ENCODE assay signal across 10 cellular contexts in the genomic region with DNA sequence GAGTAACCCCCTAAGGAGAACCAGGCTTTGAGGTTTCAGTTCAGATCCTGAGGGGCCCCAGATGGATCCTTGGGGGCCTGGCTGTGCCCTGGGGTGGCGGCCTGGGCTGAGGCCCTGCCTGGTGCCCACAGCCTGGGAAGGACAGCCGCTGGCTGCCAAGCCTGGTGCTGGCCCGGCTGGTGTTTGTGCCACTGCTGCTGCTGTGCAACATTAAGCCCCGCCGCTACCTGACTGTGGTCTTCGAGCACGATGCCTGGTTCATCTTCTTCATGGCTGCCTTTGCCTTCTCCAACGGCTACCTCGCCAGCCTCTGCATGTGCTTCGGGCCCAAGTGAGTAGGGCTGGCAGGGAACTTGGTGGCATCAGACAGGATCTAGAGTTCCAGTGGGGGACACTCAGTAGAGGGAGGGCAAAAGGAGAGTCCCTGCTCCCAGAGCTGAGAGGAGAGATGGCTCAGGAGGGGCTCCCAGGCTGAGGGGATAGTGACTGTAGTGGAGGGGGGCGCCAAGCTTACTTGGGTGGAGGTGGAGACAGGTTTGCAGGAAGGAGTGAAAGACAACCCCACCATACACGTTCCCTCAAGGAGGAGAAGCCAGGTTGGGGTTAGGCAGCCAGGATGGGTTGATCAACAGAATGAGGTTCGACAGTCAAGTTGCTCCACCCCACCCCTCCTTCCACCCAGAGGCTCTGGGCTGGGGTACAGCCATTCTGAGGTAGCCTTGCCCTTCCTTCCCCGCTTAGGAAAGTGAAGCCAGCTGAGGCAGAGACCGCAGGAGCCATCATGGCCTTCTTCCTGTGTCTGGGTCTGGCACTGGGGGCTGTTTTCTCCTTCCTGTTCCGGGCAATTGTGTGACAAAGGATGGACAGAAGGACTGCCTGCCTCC. TPM values are rescaled to one million over a fixed set of nuclear protein-coding genes. Genes with fewer than 3 reads are reported as not detected.
A peak's percentile ranks its signal among the peaks of the same experiment; 100 is the strongest.
DNase-seq lines count a peak whose midpoint lies in the region; ATAC-seq and TF ChIP-seq lines count a peak whose summit lies in the region.
"Had no signal": no experiment of that assay in that cellular context is flagged by ENCODE, and none has a peak within 500 bp of the region (broad histone marks: within the 10 kb centered on the region; RNA-seq: fewer than 3 reads in every experiment).

No MANE protein-coding gene starts in this region.

- no CpG with 5 or more reads among the region's 16 CpGs for WGBS in neuronal stem cell (ENCODE audit: extremely low coverage in 2 of 2, insufficient read length in 2 of 2, insufficient replicate concordance in 1 of 2), 2 donors
- 68 to 87% (median 81%) methylated on average over 15 to 16 of the region's 16 CpGs for WGBS in spleen, 5 donors

- TF ChIP-seq POLR2A in uterus (IDR thresholded peaks at IDR 0.05) (no peak), spleen (IDR thresholded peaks at IDR 0.05) (no peak)

- H2BK5ac ChIP-seq in neuronal stem cell (ENCODE audit: low read length) = no peak overlapping the region

- H4K91ac ChIP-seq in neuronal stem cell (ENCODE audit: low read depth, low read length, poor library complexity) = no peak overlapping the region

- H3K36me3 Mint-ChIP-seq in central memory CD8-positive, alpha-beta T cell (ENCODE audit: insufficient read depth) = peaks cover 8% of the 10 kb centered on the region
- H3K36me3 Mint-ChIP-seq: mesothelial cell of epicardium had no signal

- H2AFZ ChIP-seq in neuronal stem cell (ENCODE audit: low read length) = no peak overlapping the region

- H3K4me1 ChIP-seq in left ventricle myocardium inferior (peaks cover 95% of the 10 kb centered on the region), neuronal stem cell (ENCODE audit: control insufficient read depth in 2 of 2, insufficient read depth in 1 of 2, low read depth in 1 of 2, low read length in 2 of 2) (peaks cover 5 to 11% of the 10 kb centered on the region in 2 donors), uterus (peaks cover 16 to 35% of the 10 kb centered on the region in 2 donors), spleen (peaks cover 4 to 68% (median 26%) of the 10 kb centered on the region in 6 donors)

- H3K14ac ChIP-seq in neuronal stem cell (ENCODE audit: low read length) = no peak overlapping the region

- H2BK12ac ChIP-seq in neuronal stem cell (ENCODE audit: low read length) = no peak overlapping the region

- H3K27ac ChIP-seq in left ventricle myocardium inferior (replicated peaks) = peak overlapping the region; percentile 98
- H3K27ac ChIP-seq in neuronal stem cell (replicated peaks; ENCODE audit: low read length) = no peak overlapping the region
- peak overlapping the region; percentile 97 to 99 for H3K27ac ChIP-seq in uterus
- H3K27ac ChIP-seq in spleen = peak overlapping the region in 2 of 8 donors; percentile 4 to 61

- no peaks in the 10 kb centered on the region for H3K79me1 ChIP-seq in neuronal stem cell (ENCODE audit: low read depth, low read length)

- TF ChIP-seq CTCF in left ventricle myocardium inferior (IDR thresholded peaks at IDR 0.05; ENCODE audit: borderline replicate concordance) (no peak), uterus (IDR thresholded peaks at IDR 0.05) (no peak), spleen (IDR thresholded peaks at IDR 0.05 in 8 of 11, conservative IDR thresholded peaks at IDR 0.05 in 3 of 11) (no peak)

- H3K4me3 Mint-ChIP-seq in central memory CD8-positive, alpha-beta T cell = no peak overlapping the region
- H3K4me3 Mint-ChIP-seq: mesothelial cell of epicardium had no signal

- peaks cover 40% of the 10 kb centered on the region for H3K36me3 ChIP-seq in left ventricle myocardium inferior
- peaks cover 19 to 76% of the 10 kb centered on the region in 2 donors for H3K36me3 ChIP-seq in neuronal stem cell (replicated peaks in 1 of 2; ENCODE audit: control insufficient read depth in 2 of 2, insufficient read depth in 2 of 2, low read length in 2 of 2)
- H3K36me3 ChIP-seq in uterus = no peaks in the 10 kb centered on the region
- peaks cover 0 to 37% (median 0%) of the 10 kb centered on the region in 6 donors for H3K36me3 ChIP-seq in spleen

- H2BK120ac ChIP-seq in neuronal stem cell (ENCODE audit: low read depth, low read length) = no peak overlapping the region

- H3K27me3 ChIP-seq in left ventricle myocardium inferior (ENCODE audit: low read depth) = no peaks in the 10 kb centered on the region
- H3K27me3 ChIP-seq in neuronal stem cell (ENCODE audit: control insufficient read depth in 3 of 3, insufficient read depth in 3 of 3, low read depth in 1 of 3, low read length in 3 of 3) = no peaks in the 10 kb centered on the region
- no peaks in the 10 kb centered on the region for H3K27me3 ChIP-seq in uterus
- no peaks in the 10 kb centered on the region for H3K27me3 ChIP-seq in spleen (replicated peaks in 1 of 7)

- H3K23ac ChIP-seq in neuronal stem cell (ENCODE audit: low read depth, low read length, poor library complexity) = peak overlapping the region; percentile 13

- H2BK15ac ChIP-seq in neuronal stem cell (ENCODE audit: low read length) = no peak overlapping the region

- H3K4me1 Mint-ChIP-seq in central memory CD8-positive, alpha-beta T cell = peaks cover 13% of the 10 kb centered on the region

- no peaks in the 10 kb centered on the region for H3K27me3 Mint-ChIP-seq in central memory CD8-positive, alpha-beta T cell

- H3K18ac ChIP-seq in neuronal stem cell (ENCODE audit: low read length) = no peak overlapping the region

- H3K9ac ChIP-seq in neuronal stem cell (ENCODE audit: low read depth, low read length, poor library complexity) = no peak overlapping the region

- ATAC-seq in Right ventricle myocardium superior (ENCODE audit: poor library complexity) (no peak), HG03439 (IDR thresholded peaks at IDR 0.05; ENCODE audit: unreplicated experiment) (no peak)
- ATAC-seq in central memory CD8-positive, alpha-beta T cell (replicated peaks; ENCODE audit: extremely low read depth, poor library complexity, severe bottlenecking) = no peak

- no peak for DNase-seq in left ventricle myocardium inferior
- no peak for DNase-seq in Right ventricle myocardium superior
- no peak for DNase-seq in central memory CD8-positive, alpha-beta T cell (ENCODE audit: low spot score in 2 of 2)
- no peak for DNase-seq in neuronal stem cell (ENCODE audit: low spot score)
- DNase-seq in uterus = no peak
- no peak for DNase-seq in spleen
- DNase-seq in COR-L47 (lab: John Stamatoyannopoulos, UW) = no peak
- DNase-seq: activated gamma-delta T cell had no signal

- no peak overlapping the region for H3K4ac ChIP-seq in neuronal stem cell (ENCODE audit: low read length)

- peak overlapping the region; percentile 11 for H3K4me3 ChIP-seq in left ventricle myocardium inferior
- no peak overlapping the region for H3K4me3 ChIP-seq in neuronal stem cell (ENCODE audit: low read length in 2 of 2)
- no peak overlapping the region for H3K4me3 ChIP-seq in uterus
- no peak overlapping the region for H3K4me3 ChIP-seq in spleen

- H3K27ac Mint-ChIP-seq in central memory CD8-positive, alpha-beta T cell (ENCODE audit: low read depth) = peak overlapping the region; percentile 68

- H3K4me2 ChIP-seq in neuronal stem cell (ENCODE audit: insufficient read depth, low read length, poor library complexity, severe bottlenecking) = no peak overlapping the region

- intact Hi-C loops in left ventricle myocardium inferior (cut with micrococcal nuclease) (no loop called here), Right ventricle myocardium superior (cut with DNase I) (no loop called here), uterus (cut with DNase I; ENCODE audit: low total_unique reads) (loop anchor here (10.0 kb wide), 1 partner anchor 58 kb away; no protein-coding TSS in a partner anchor), spleen (cut with DNase I; ENCODE audit: low total_unique reads) (loop anchor here (10.0 kb wide), 2 partner anchors 58 to 138 kb away; no protein-coding TSS in a partner anchor)

- H2AK5ac ChIP-seq in neuronal stem cell (ENCODE audit: low read depth, low read length) = no peak overlapping the region

- no peaks in the 10 kb centered on the region for H3K9me3 Mint-ChIP-seq in central memory CD8-positive, alpha-beta T cell
- H3K9me3 Mint-ChIP-seq: mesothelial cell of epicardium had no signal

- H3K9me3 ChIP-seq in left ventricle myocardium inferior (replicated peaks) = no peaks in the 10 kb centered on the region
- no peaks in the 10 kb centered on the region for H3K9me3 ChIP-seq in neuronal stem cell (replicated peaks in 1 of 2; ENCODE audit: control insufficient read depth in 2 of 2, insufficient read depth in 1 of 2, low read depth in 1 of 2, low read length in 2 of 2)
- H3K9me3 ChIP-seq in uterus = no peaks in the 10 kb centered on the region
- H3K9me3 ChIP-seq in spleen = no peaks in the 10 kb centered on the region

- H4K8ac ChIP-seq in neuronal stem cell (ENCODE audit: low read depth, low read length) = no peak overlapping the region

RNA-seq across cellular contexts. Expression of gene SLC29A1, which starts 9.5 kb away (rescaled TPM):
- 154 TPM for total RNA-seq in left ventricle myocardium inferior
- total RNA-seq in Right ventricle myocardium superior = 181 TPM
- polyA plus RNA-seq in neuronal stem cell (2013, experiment 1 of 2) = 101 TPM
- polyA plus RNA-seq in neuronal stem cell (2013, experiment 2 of 2) = 102 TPM
- total RNA-seq in uterus = 100 to 1,000 TPM in 2 of 4 donors, 10 to 100 TPM in 2; 29.9 to 150 (median 95.1) TPM
- 10 to 100 TPM; 28.3 to 49.4 (median 33.7) TPM for total RNA-seq in spleen
- 10 to 100 TPM in 1 of 3 donors, 1 to 10 TPM in 2; 8.5 to 18.4 (median 9.2) TPM for polyA plus RNA-seq in spleen

RNA-seq across cellular contexts. Expression of gene HSP90AB1, which starts 14.0 kb away (rescaled TPM):
- total RNA-seq in left ventricle myocardium inferior = 786 TPM
- total RNA-seq in Right ventricle myocardium superior = 853 TPM
- polyA plus RNA-seq in neuronal stem cell (2013, experiment 1 of 2) = 1,143 TPM
- polyA plus RNA-seq in neuronal stem cell (2013, experiment 2 of 2) = 1,131 TPM
- 100 to 1,000 TPM; 336 to 897 (median 564) TPM for total RNA-seq in uterus
- 100 to 1,000 TPM; 372 to 546 (median 415) TPM for total RNA-seq in spleen
- 100 to 1,000 TPM; 196 to 330 (median 302) TPM for polyA plus RNA-seq in spleen

RNA-seq across cellular contexts. Expression of gene MYMX, which starts 16.2 kb away (rescaled TPM):
- total RNA-seq in left ventricle myocardium inferior = 0.36 TPM
- 0.56 TPM for total RNA-seq in Right ventricle myocardium superior
- 2.1 TPM for polyA plus RNA-seq in neuronal stem cell (2013, experiment 1 of 2)
- 2.3 TPM for polyA plus RNA-seq in neuronal stem cell (2013, experiment 2 of 2)
- not detected for total RNA-seq in uterus
- total RNA-seq in spleen = 1 to 10 TPM in 3 of 7 donors, under 1 TPM in 3, not detected in 1; 0.34 to 1.5 (median 0.87) TPM
- 1 to 10 TPM in 1 of 3 donors, under 1 TPM in 1, not detected in 1; 0.42 to 1.4 TPM for polyA plus RNA-seq in spleen
- total RNA-seq: mesothelial cell of epicardium had no signal

RNA-seq across cellular contexts. Expression of gene SLC35B2, which starts 24.4 kb away (rescaled TPM):
- total RNA-seq in left ventricle myocardium inferior (20.2 TPM), Right ventricle myocardium superior (19.4 TPM), uterus (10 to 100 TPM in 3 of 4 donors, 1 to 10 TPM in 1; 5.9 to 39.5 (median 28.5) TPM), spleen (10 to 100 TPM; 22.4 to 30.4 (median 27.9) TPM)
- polyA plus RNA-seq in neuronal stem cell (2013, experiment 1 of 2) = 42.4 TPM
- 41.6 TPM for polyA plus RNA-seq in neuronal stem cell (2013, experiment 2 of 2)
- polyA plus RNA-seq in spleen = 10 to 100 TPM; 17.6 to 22.0 (median 21.7) TPM

RNA-seq across cellular contexts. Expression of gene NFKBIE, which starts 32.4 kb away (rescaled TPM):
- total RNA-seq in left ventricle myocardium inferior (2.1 TPM), Right ventricle myocardium superior (3.7 TPM), uterus (1 to 10 TPM; 1.3 to 5.9 (median 2.8) TPM), spleen (10 to 100 TPM; 32.2 to 89.7 (median 60.7) TPM)
- 9.5 TPM for polyA plus RNA-seq in neuronal stem cell (2013, experiment 1 of 2)
- 9.0 TPM for polyA plus RNA-seq in neuronal stem cell (2013, experiment 2 of 2)
- polyA plus RNA-seq in spleen = 10 to 100 TPM; 41.3 to 49.8 (median 42.3) TPM

Comparison
In these comparisons a context has a peak if more than half of its experiments do, and no peak if none do; other contexts are left out.
1. intact Hi-C loops: an anchor here in uterus (10.0 kb wide) and spleen (10.0 kb wide); none called in left ventricle myocardium inferior and Right ventricle myocardium superior.